Comparison of ENCODE assay signal across 8 cellular contexts in genomic region chr11:126113515-126113957, GRCh38. TPM values are rescaled to one million over a fixed set of nuclear protein-coding genes. Genes with fewer than 3 reads are reported as not detected.
DNase-seq lines count a peak whose midpoint lies in the region; ATAC-seq and TF ChIP-seq lines count a peak whose summit lies in the region.

No MANE protein-coding gene starts in this region.

- no peaks in the 10 kb centered on the region for H3K9me3 ChIP-seq in testis

- no peak overlapping the region for H3K4me3 ChIP-seq in AG10803 (ENCODE audit: low read length)
- H3K4me3 ChIP-seq in LNCaP clone FGC (ENCODE audit: low read depth, low read length), result no peak overlapping the region
- H3K4me3 ChIP-seq in astrocyte of the cerebellum (ENCODE audit: low read depth, low read length), result no peak overlapping the region
- H3K4me3 ChIP-seq in testis, result no peak overlapping the region

- TF ChIP-seq CTCF in AG10803 (conservative IDR thresholded peaks at IDR 0.05; ENCODE audit: low read length) (peak; percentile 22), LNCaP clone FGC (IDR thresholded peaks at IDR 0.05; ENCODE audit: control insufficient read depth, extremely low read depth, insufficient read depth) (peak; percentile 30), astrocyte of the cerebellum (IDR thresholded peaks at IDR 0.05; ENCODE audit: low read depth, low read length, missing control alignments) (peak; percentile 7), testis (IDR thresholded peaks at IDR 0.05) (no peak)

- WGBS in testis, 2 donors, result 39 to 52% methylated on average over 7 of the region's 7 CpGs

- peak; percentile 99 for DNase-seq in AG10803 (ENCODE audit: low read depth)
- DNase-seq in LNCaP clone FGC (ENCODE audit: low read depth), result peak; percentile 97
- peak; percentile 70 for DNase-seq in astrocyte of the cerebellum (ENCODE audit: low read depth)
- DNase-seq in iris pigment epithelial cell (ENCODE audit: low read depth), result peak; percentile 87
- peak; percentile 96 for DNase-seq in testis
- DNase-seq in mesenteric fat pad (ENCODE audit: low spot score), result no peak

- in situ Hi-C loops in astrocyte of the cerebellum (cut with HindIII; ENCODE audit: low sequenced_read_pairs), result no loop called here

- peaks cover 34% of the 10 kb centered on the region for H3K4me1 ChIP-seq in testis

- no peak for TF ChIP-seq POLR2A in testis (IDR thresholded peaks at IDR 0.05)

- intact Hi-C loops in testis (cut with DNase I; ENCODE audit: low total_unique reads), result no loop called here

- H3K27ac ChIP-seq in testis, result peak overlapping the region in 1 of 2 donors; percentile 65

- no peaks in the 10 kb centered on the region for H3K27me3 ChIP-seq in testis

- ATAC-seq in GM21576 (IDR thresholded peaks at IDR 0.05; ENCODE audit: unreplicated experiment) (no peak), HG03045 (IDR thresholded peaks at IDR 0.05; ENCODE audit: unreplicated experiment) (no peak)

- no peaks in the 10 kb centered on the region for H3K36me3 ChIP-seq in testis (ENCODE audit: low read depth, missing control alignments)

RNA-seq across cellular contexts. Expression of gene CDON, which starts 50.9 kb away (rescaled TPM):
- total RNA-seq in testis (10 to 100 TPM; 23.9 to 27.7 TPM), mesenteric fat pad (12.0 TPM)
- 20.6 TPM for polyA plus RNA-seq in testis (ENCODE audit: insufficient read depth, low read depth, low replicate concordance)

Comparison
In these comparisons a context has a peak if more than half of its experiments do, and no peak if none do; other contexts are left out.
1. CTCF ChIP-seq: peak in AG10803 (single experiment), LNCaP clone FGC (single experiment) and astrocyte of the cerebellum (single experiment); none in testis (0 of 3).